ENCODE assay signal across 1 cellular context in the genomic region with DNA sequence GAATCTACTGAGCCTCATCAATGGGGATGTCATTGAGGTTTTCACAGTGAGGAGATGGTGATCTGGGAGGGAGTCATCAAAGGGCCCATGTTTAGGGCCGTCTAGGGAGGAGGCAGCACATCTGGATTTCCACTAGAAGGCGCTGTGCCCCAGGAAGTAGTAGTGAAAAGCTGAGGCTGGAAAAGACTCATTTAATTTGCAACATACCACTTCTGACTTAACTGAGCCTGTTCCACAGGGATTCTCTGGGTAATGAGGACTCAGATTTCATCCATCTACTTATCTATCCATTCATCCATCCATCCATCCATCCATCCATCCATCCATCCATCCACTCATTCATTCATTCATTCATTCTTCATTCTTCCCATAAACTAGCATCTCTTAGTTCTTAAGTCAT.
TF ChIP-seq lines count a peak whose summit lies in the region.

No MANE protein-coding gene starts in this region.

TF ChIP-seq in liver, 16 proteins besides CTCF, POLR2A, EP300 and RAD21 (continued from another document):
- TF ChIP-seq, protein P1, sequence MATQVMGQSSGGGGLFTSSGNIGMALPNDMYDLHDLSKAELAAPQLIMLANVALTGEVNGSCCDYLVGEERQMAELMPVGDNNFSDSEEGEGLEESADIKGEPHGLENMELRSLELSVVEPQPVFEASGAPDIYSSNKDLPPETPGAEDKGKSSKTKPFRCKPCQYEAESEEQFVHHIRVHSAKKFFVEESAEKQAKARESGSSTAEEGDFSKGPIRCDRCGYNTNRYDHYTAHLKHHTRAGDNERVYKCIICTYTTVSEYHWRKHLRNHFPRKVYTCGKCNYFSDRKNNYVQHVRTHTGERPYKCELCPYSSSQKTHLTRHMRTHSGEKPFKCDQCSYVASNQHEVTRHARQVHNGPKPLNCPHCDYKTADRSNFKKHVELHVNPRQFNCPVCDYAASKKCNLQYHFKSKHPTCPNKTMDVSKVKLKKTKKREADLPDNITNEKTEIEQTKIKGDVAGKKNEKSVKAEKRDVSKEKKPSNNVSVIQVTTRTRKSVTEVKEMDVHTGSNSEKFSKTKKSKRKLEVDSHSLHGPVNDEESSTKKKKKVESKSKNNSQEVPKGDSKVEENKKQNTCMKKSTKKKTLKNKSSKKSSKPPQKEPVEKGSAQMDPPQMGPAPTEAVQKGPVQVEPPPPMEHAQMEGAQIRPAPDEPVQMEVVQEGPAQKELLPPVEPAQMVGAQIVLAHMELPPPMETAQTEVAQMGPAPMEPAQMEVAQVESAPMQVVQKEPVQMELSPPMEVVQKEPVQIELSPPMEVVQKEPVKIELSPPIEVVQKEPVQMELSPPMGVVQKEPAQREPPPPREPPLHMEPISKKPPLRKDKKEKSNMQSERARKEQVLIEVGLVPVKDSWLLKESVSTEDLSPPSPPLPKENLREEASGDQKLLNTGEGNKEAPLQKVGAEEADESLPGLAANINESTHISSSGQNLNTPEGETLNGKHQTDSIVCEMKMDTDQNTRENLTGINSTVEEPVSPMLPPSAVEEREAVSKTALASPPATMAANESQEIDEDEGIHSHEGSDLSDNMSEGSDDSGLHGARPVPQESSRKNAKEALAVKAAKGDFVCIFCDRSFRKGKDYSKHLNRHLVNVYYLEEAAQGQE (IDR thresholded peaks at IDR 0.05), result no peak
- no peak for TF ChIP-seq ATF3 (IDR thresholded peaks at IDR 0.05)
- TF ChIP-seq EGR1 (IDR thresholded peaks at IDR 0.05; ENCODE audit: low read depth in 2 of 2), result no peak
- no peak for TF ChIP-seq FOXA2 (IDR thresholded peaks at IDR 0.05)
- TF ChIP-seq FOXA1 (IDR thresholded peaks at IDR 0.05), result no peak
